Comparison of ENCODE assay signal across 8 cellular contexts in the genomic region with DNA sequence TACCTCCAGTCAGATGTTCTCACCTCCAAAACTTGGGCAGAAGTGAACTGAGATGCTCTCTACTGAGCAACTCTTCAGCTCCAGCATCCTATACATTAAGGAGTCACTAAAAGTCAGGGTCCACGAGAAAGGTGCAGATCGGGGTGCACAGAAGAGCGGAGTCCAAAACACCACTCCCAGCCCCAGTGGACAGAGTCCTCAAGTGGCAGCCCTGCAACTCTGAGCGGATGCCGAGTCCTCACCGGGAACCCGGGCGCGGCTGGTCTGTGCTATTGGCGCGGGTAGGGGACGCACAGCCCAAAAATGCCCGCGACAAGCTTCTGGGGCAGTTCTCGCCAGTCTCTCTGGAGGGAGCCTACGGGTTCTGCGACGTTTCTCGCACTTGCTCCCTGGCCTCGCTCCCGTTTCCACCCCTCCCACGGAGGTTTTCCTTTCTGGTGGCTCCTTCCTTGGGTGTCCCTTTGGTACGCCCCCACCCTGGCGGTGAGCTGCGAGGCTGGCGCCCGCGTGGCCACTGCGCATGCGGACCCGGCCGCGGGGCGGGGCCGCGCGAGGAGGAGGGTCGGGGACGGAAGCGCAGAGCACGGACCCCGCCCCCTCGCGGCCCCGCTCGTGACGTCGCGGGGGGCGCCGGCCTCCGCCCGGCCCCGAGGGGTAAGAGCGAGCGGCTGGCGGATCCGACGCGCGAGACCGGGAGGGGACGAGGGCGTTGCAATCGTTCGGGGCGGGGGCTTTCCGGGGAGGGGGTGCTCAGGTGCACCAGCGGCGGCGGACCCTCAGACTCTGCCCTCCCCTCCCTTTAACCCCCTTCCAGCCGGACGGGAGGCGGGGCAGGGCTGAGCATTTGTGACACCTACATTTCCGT. TPM values are rescaled to one million over a fixed set of nuclear protein-coding genes. Genes with fewer than 3 reads are reported as not detected.
DNase-seq lines count a peak whose midpoint lies in the region; ATAC-seq and TF ChIP-seq lines count a peak whose summit lies in the region.

Gene TMEM219, plus strand, starts transcription at position 601 of the 865 bp plus-strand sequence. CDS start 1,065 bp downstream, outside the sequence.

- peak within 1 kb of the TSS; percentile 91 for H3K27ac Mint-ChIP-seq in activated CD4-positive, alpha-beta T cell treated with anti-CD3 and anti-CD28 coated beads, Interleukin-2, amount 10 ng/mL, durations not matched to agents 7 days and 5 days

- TF ChIP-seq CTCF in left lung (IDR thresholded peaks at IDR 0.05), result peak; percentile 51 to 72

- peaks cover 19% of the 10 kb centered on the region for H3K4me1 Mint-ChIP-seq in activated CD4-positive, alpha-beta T cell treated with anti-CD3 and anti-CD28 coated beads, Interleukin-2, amount 10 ng/mL, durations not matched to agents 7 days and 5 days

- peaks cover 9 to 34% of the 10 kb centered on the region in 2 donors for H3K4me1 ChIP-seq in left lung

- POLR2A ChIA-PET in activated CD4-positive, alpha-beta T cell treated with anti-CD3 and anti-CD28 coated beads, Interleukin-2, amount 10 ng/mL, durations not matched to agents 7 days and 5 days (lab: Charles Lee), result interaction anchor here (0.6 to 1.0 kb wide), 6 partner anchors 11 to 262 kb away, joined by 3 to 6 read pairs (median 4); partner anchors contain the start of genes ALDOA, KCTD13 and TAOK2

- H3K4me3 Mint-ChIP-seq in activated CD4-positive, alpha-beta T cell treated with anti-CD3 and anti-CD28 coated beads, Interleukin-2, amount 10 ng/mL, durations not matched to agents 7 days and 5 days, result peak within 1 kb of the TSS; percentile 88

- peaks cover 0 to 8% of the 10 kb centered on the region in 2 donors for H3K36me3 ChIP-seq in left lung

- ATAC-seq in HG03439 (IDR thresholded peaks at IDR 0.05; ENCODE audit: unreplicated experiment) (peak; percentile 88), left lung (peak; percentile 97)

- intact Hi-C loops in left lung (cut with DNase I), result no loop called here

- H3K9me3 Mint-ChIP-seq in activated CD4-positive, alpha-beta T cell treated with anti-CD3 and anti-CD28 coated beads, Interleukin-2, amount 10 ng/mL, durations not matched to agents 7 days and 5 days, result no peaks in the 10 kb centered on the region

- H3K36me3 Mint-ChIP-seq in activated CD4-positive, alpha-beta T cell treated with anti-CD3 and anti-CD28 coated beads, Interleukin-2, amount 10 ng/mL, durations not matched to agents 7 days and 5 days (ENCODE audit: low read depth), result peaks cover 7% of the 10 kb centered on the region

- no peaks in the 10 kb centered on the region for H3K9me3 ChIP-seq in left lung

- H3K27me3 ChIP-seq in left lung, result no peaks in the 10 kb centered on the region

- H3K27ac ChIP-seq in left lung, result peak within 1 kb of the TSS; percentile 92 to 93

- TF ChIP-seq POLR2A in GM19193 (IDR thresholded peaks at IDR 0.05; ENCODE audit: extremely low read depth, insufficient read depth, insufficient read length), result peak; percentile 72

- CTCF ChIA-PET in activated CD4-positive, alpha-beta T cell treated with anti-CD3 and anti-CD28 coated beads, Interleukin-2, amount 10 ng/mL, durations not matched to agents 7 days and 5 days (lab: Charles Lee), result interaction anchor here (0.5 to 3.3 kb wide), 17 partner anchors 10 to 506 kb away, joined by 3 to 26 read pairs (median 4); partner anchors contain the start of genes KCTD13, KIF22 and TAOK2

- DNase-seq in AML-193 (lab: John Stamatoyannopoulos, UW), result peak; percentile 72 to 86
- peak; percentile 96 for DNase-seq in NCI-H69 (lab: John Stamatoyannopoulos, UW)
- peak; percentile 91 for DNase-seq in activated CD4-positive, alpha-beta T cell treated with anti-CD3 and anti-CD28 coated beads, Interleukin-2, amount 10 ng/mL, durations not matched to agents 7 days and 5 days
- DNase-seq in dedifferentiated amniotic fluid mesenchymal stem cell (ENCODE audit: extremely low spot score), result peak; percentile 79
- peak; percentile 91 to 98 for DNase-seq in left lung
- peak; percentile 92 to 96 for DNase-seq in stimulated activated CD4-positive, alpha-beta T cell treated with anti-CD3 and anti-CD28 coated beads, Interleukin-2, amount 100 ng/mL, for 48 hours

- peak within 1 kb of the TSS; percentile 77 to 78 for H3K4me3 ChIP-seq in left lung

- no peaks in the 10 kb centered on the region for H3K27me3 Mint-ChIP-seq in activated CD4-positive, alpha-beta T cell treated with anti-CD3 and anti-CD28 coated beads, Interleukin-2, amount 10 ng/mL, durations not matched to agents 7 days and 5 days

RNA-seq across cellular contexts. Expression of gene TMEM219, which starts in this region (rescaled TPM):
- 10 to 100 TPM; 57.8 to 60.5 TPM for total RNA-seq in activated CD4-positive, alpha-beta T cell treated with anti-CD3 and anti-CD28 coated beads, Interleukin-2, amount 10 ng/mL, durations not matched to agents 7 days and 5 days
- 100 to 1,000 TPM; 122 to 154 TPM for total RNA-seq in left lung

Comparison
In these comparisons a context has a peak if more than half of its experiments do, and no peak if none do; other contexts are left out.
1. Peak in every context shown above with its lines: DNase-seq, ATAC-seq, H3K4me3 ChIP-seq and H3K27ac ChIP-seq.